ENCODE assay signal across 17 cellular contexts in genomic region chr17:76934561-76935320, GRCh38.
A peak's percentile ranks its signal among the peaks of the same experiment; 100 is the strongest.
DNase-seq lines count a peak whose midpoint lies in the region; ATAC-seq, FAIRE-seq and TF ChIP-seq lines count a peak whose summit lies in the region.
"Had no signal": no experiment of that assay in that cellular context is flagged by ENCODE, and none has a peak within 500 bp of the region (broad histone marks: within the 10 kb centered on the region; RNA-seq: fewer than 3 reads in every experiment).

No MANE protein-coding gene starts in this region.

- no peaks in the 10 kb centered on the region for H3K4me1 Mint-ChIP-seq in activated CD4-positive, alpha-beta T cell treated with anti-CD3 and anti-CD28 coated beads for 36 hours
- H3K4me1 Mint-ChIP-seq: B cell had no signal

- no peak overlapping the region for H3K4me3 ChIP-seq in SJSA1
- H3K4me3 ChIP-seq in OCI-LY7 (ENCODE audit: low read depth, low read length, poor library complexity, severe bottlenecking), result no peak overlapping the region

- TF ChIP-seq CTCF in OCI-LY7 (conservative IDR thresholded peaks at IDR 0.05; ENCODE audit: low read length), result no peak

- H3K27me3 ChIP-seq in SJSA1 (replicated peaks), result no peaks in the 10 kb centered on the region

- H3K27ac ChIP-seq in SJSA1 (peak overlapping the region; percentile 55), OCI-LY7 (ENCODE audit: low read depth, low read length, poor library complexity, severe bottlenecking) (no peak overlapping the region)
- H3K27ac ChIP-seq: KMS-11 had no signal

- no peak for ATAC-seq in activated CD4-positive, alpha-beta T cell treated with anti-CD3 and anti-CD28 coated beads for 36 hours
- ATAC-seq: CD8-positive, alpha-beta T cell had no signal

- TF ChIP-seq POLR2A in GM12891 (IDR thresholded peaks at IDR 0.05; ENCODE audit: low read depth, low read length), result no peak

- H4K20me1 ChIP-seq in OCI-LY7 (ENCODE audit: insufficient read depth, low read length), result no peaks in the 10 kb centered on the region

- no peak overlapping the region for H3K4me3 Mint-ChIP-seq in activated CD4-positive, alpha-beta T cell treated with anti-CD3 and anti-CD28 coated beads for 36 hours
- H3K4me3 Mint-ChIP-seq: B cell; CD8-positive, alpha-beta T cell had no signal

- no peaks in the 10 kb centered on the region for H3K9me2 ChIP-seq in OCI-LY7 (ENCODE audit: insufficient read depth, low read length)

- no peak overlapping the region for H3K4me2 ChIP-seq in OCI-LY7 (ENCODE audit: low read length)
- H3K4me2 ChIP-seq: KMS-11 had no signal

- no peak for FAIRE-seq in GM12891 (lab: Jason Lieb, UNC)
- FAIRE-seq: GM19239, H54 had no signal

- intact Hi-C loops in OCI-LY7 (cut with micrococcal nuclease; ENCODE audit: unreplicated experiment), result no loop called here
- intact Hi-C loops in activated CD4-positive, alpha-beta T cell treated with anti-CD3 and anti-CD28 coated beads for 36 hours (cut with DNase I, micrococcal nuclease), result no loop called here

- CTCF ChIA-PET in OCI-LY7 (lab: Charles Lee; ENCODE audit: unreplicated experiment), result no interaction called here
- CTCF ChIA-PET in activated CD4-positive, alpha-beta T cell treated with anti-CD3 and anti-CD28 coated beads for 36 hours (lab: Charles Lee), result interaction anchor here (1.1 kb wide), 1 partner anchor 57 kb away, joined by 4 read pairs; no protein-coding TSS in a partner anchor

- peaks cover 23% of the 10 kb centered on the region for H3K4me1 ChIP-seq in SJSA1 (replicated peaks)
- no peaks in the 10 kb centered on the region for H3K4me1 ChIP-seq in OCI-LY7 (ENCODE audit: insufficient read depth, low read length, poor library complexity, severe bottlenecking)

- peaks cover 52% of the 10 kb centered on the region for H3K36me3 ChIP-seq in SJSA1
- H3K36me3 ChIP-seq in OCI-LY7 (ENCODE audit: insufficient read depth, low read length), result no peaks in the 10 kb centered on the region

- BruUV-seq in OCI-LY7 (replicated peaks; lab: Mats Ljungman, UMichigan), result no TSS peak

- no peaks in the 10 kb centered on the region for H3K27me3 Mint-ChIP-seq in activated CD4-positive, alpha-beta T cell treated with anti-CD3 and anti-CD28 coated beads for 36 hours

- H2AFZ ChIP-seq in OCI-LY7 (ENCODE audit: low read length), result no peak overlapping the region

- no peaks in the 10 kb centered on the region for H3K9me3 Mint-ChIP-seq in activated CD4-positive, alpha-beta T cell treated with anti-CD3 and anti-CD28 coated beads for 36 hours (ENCODE audit: low read depth)
- H3K9me3 Mint-ChIP-seq: CD8-positive, alpha-beta T cell had no signal

- H3K79me2 ChIP-seq in OCI-LY7 (ENCODE audit: insufficient read depth, low read depth, low read length), result no peaks in the 10 kb centered on the region

- H3K9me3 ChIP-seq in SJSA1 (replicated peaks), result no peaks in the 10 kb centered on the region; the same call in 1 of the 2 replicates
- no peaks in the 10 kb centered on the region for H3K9me3 ChIP-seq in OCI-LY7 (ENCODE audit: low read length)

- H3K27ac Mint-ChIP-seq in activated CD4-positive, alpha-beta T cell treated with anti-CD3 and anti-CD28 coated beads for 36 hours, result no peak overlapping the region
- H3K27ac Mint-ChIP-seq: B cell; CD8-positive, alpha-beta T cell had no signal

- peak; percentile 53 for DNase-seq in ELR (ENCODE audit: low read depth)
- no peak for DNase-seq in SJSA1 (ENCODE audit: low read depth in 1 of 2, low spot score in 2 of 2)
- peak; percentile 70 for DNase-seq in islet precursor cell
- DNase-seq in OCI-LY7 (ENCODE audit: low spot score), result no peak
- no peak for DNase-seq in GDM1 (lab: John Stamatoyannopoulos, UW)
- no peak for DNase-seq in activated CD4-positive, alpha-beta T cell treated with anti-CD3 and anti-CD28 coated beads for 36 hours
- DNase-seq in GM12891 (ENCODE audit: insufficient read length, low spot score), result no peak
- DNase-seq: CD8-positive, alpha-beta T cell; DMS79; NCI-H1105; NCI-H1694; NCI-H524; SHP77 treated with DMSO at 0.1 percent for 48 hours had no signal

- no peaks in the 10 kb centered on the region for H3K36me3 Mint-ChIP-seq in activated CD4-positive, alpha-beta T cell treated with anti-CD3 and anti-CD28 coated beads for 36 hours (ENCODE audit: low read depth)
- H3K36me3 Mint-ChIP-seq: CD8-positive, alpha-beta T cell had no signal

- POLR2A ChIA-PET in OCI-LY7 (lab: Charles Lee), result interaction anchor here (0.5 kb wide), 1 partner anchor 50 kb away, joined by 3 read pairs; no protein-coding TSS in a partner anchor
- POLR2A ChIA-PET in activated CD4-positive, alpha-beta T cell treated with anti-CD3 and anti-CD28 coated beads for 36 hours (lab: Charles Lee), result interaction anchor here (0.6 kb wide), 3 partner anchors 58 to 300 kb away, joined by 3 to 5 read pairs (median 4); no protein-coding TSS in a partner anchor

TF ChIP-seq in GM12891, 5 proteins besides CTCF, POLR2A, EP300 and RAD21:
- TF ChIP-seq TAF1 (IDR thresholded peaks at IDR 0.05; ENCODE audit: low read depth, low read length) (no peak), POU2F2 (IDR thresholded peaks at IDR 0.05; ENCODE audit: low read depth, low read length) (no peak), SPI1 (IDR thresholded peaks at IDR 0.05; ENCODE audit: low read depth, low read length) (no peak), POLR2AphosphoS5 (IDR thresholded peaks at IDR 0.05; ENCODE audit: low read depth, low read length) (no peak), PAX5 (IDR thresholded peaks at IDR 0.05; ENCODE audit: insufficient read depth, low read length, severe bottlenecking) (no peak)

Comparison
In these comparisons a context has a peak if more than half of its experiments do, and no peak if none do; other contexts are left out.
1. DNase-seq: peak in ELR (single experiment) and islet precursor cell (single experiment); none in SJSA1 (0 of 2), OCI-LY7 (single experiment), GDM1 (single experiment), activated CD4-positive, alpha-beta T cell treated with anti-CD3 and anti-CD28 coated beads for 36 hours (single experiment) and GM12891 (single experiment).